27 cellular contexts compared by ENCODE assay signal in genomic region chr12:104348994-104349494, GRCh38.
"Had no signal": no experiment of that assay in that cellular context is flagged by ENCODE, and none has a peak within 500 bp of the region (broad histone marks: within the 10 kb centered on the region; RNA-seq: fewer than 3 reads in every experiment).

No MANE protein-coding gene starts in this region.

- H3K27me3 Mint-ChIP-seq: activated CD8-positive, alpha-beta memory T cell treated with anti-CD3 and anti-CD28 coated beads, Interleukin-2, amount 10 ng/mL, durations not matched to agents 7 days and 5 days; activated naive CD4-positive, alpha-beta T cell treated with anti-CD3 and anti-CD28 coated beads, Interleukin-2, amount 10 ng/mL, durations not matched to agents 7 days and 5 days; activated naive CD8-positive, alpha-beta T cell treated with anti-CD3 and anti-CD28 coated beads for 36 hours; activated T-helper 17 cell treated with anti-CD3 and anti-CD28 coated beads, Interleukin-2, amount 50 U/mL, for 72 hours; T-helper 17 cell had no signal

- ATAC-seq: activated CD8-positive, alpha-beta memory T cell treated with anti-CD3 and anti-CD28 coated beads, Interleukin-2, amount 10 ng/mL, durations not matched to agents 7 days and 5 days; activated T-cell treated with anti-CD3 and anti-CD28 coated beads, Interleukin-2, amount 50 U/mL, for 4 hours; activated T-helper 17 cell treated with anti-CD3 and anti-CD28 coated beads, Interleukin-2, amount 50 U/mL, for 72 hours; T-helper 17 cell; WTC11 had no signal

- DNase-seq: activated CD4-positive, alpha-beta T cell treated with anti-CD3 and anti-CD28 coated beads for 48 hours; activated CD4-positive, alpha-beta T cell treated with anti-CD3 and anti-CD28 coated beads, Interleukin-2, amount 50 U/mL, for 4 hours; activated CD4-positive, CD25-positive, alpha-beta regulatory T cell treated with anti-CD3 and anti-CD28 coated beads, Interleukin-2, amount 50 U/mL, for 72 hours; activated gamma-delta T cell; activated naive CD4-positive, alpha-beta T cell treated with anti-CD3 and anti-CD28 coated beads, Interleukin-2, amount 10 ng/mL, durations not matched to agents 7 days and 5 days; activated naive CD8-positive, alpha-beta T cell treated with anti-CD3 and anti-CD28 coated beads for 36 hours; activated T-cell treated with anti-CD3 and anti-CD28 coated beads, Interleukin-2, amount 50 U/mL, for 4 hours; brain microvascular endothelial cell; cerebellar nuclear complex; Karpas-422; MM.1S; NCI-H1105; NCI-H1436; NCI-H1694 treated with DMSO at 0.1 percent for 48 hours; NCI-H2029 treated with DMSO at 0.1 percent for 48 hours; NCI-H345; NCI-H510A; NCI-H526 treated with DMSO at 0.1 percent for 48 hours; NCI-H82; OCI-M1; SIG-M5; T-helper 17 cell; T-helper 9 cell had no signal

- H3K27ac ChIP-seq: brain microvascular endothelial cell, cardiac muscle cell had no signal

- H3K9me3 Mint-ChIP-seq: activated naive CD4-positive, alpha-beta T cell treated with anti-CD3 and anti-CD28 coated beads, Interleukin-2, amount 10 ng/mL, durations not matched to agents 7 days and 5 days; activated naive CD8-positive, alpha-beta T cell treated with anti-CD3 and anti-CD28 coated beads for 36 hours; activated T-cell treated with anti-CD3 and anti-CD28 coated beads, Interleukin-2, amount 50 U/mL, for 4 hours; activated T-helper 17 cell treated with anti-CD3 and anti-CD28 coated beads, Interleukin-2, amount 50 U/mL, for 72 hours; WTC11 had no signal

- H3K4me3 ChIP-seq: cardiac muscle cell had no signal

- H3K27ac Mint-ChIP-seq: activated CD8-positive, alpha-beta memory T cell treated with anti-CD3 and anti-CD28 coated beads, Interleukin-2, amount 10 ng/mL, durations not matched to agents 7 days and 5 days; activated naive CD4-positive, alpha-beta T cell treated with anti-CD3 and anti-CD28 coated beads, Interleukin-2, amount 10 ng/mL, durations not matched to agents 7 days and 5 days; activated naive CD8-positive, alpha-beta T cell treated with anti-CD3 and anti-CD28 coated beads for 36 hours; T-helper 17 cell had no signal

- H3K27me3 ChIP-seq: brain microvascular endothelial cell, cardiac muscle cell had no signal

- H3K4me3 Mint-ChIP-seq: activated CD8-positive, alpha-beta memory T cell treated with anti-CD3 and anti-CD28 coated beads, Interleukin-2, amount 10 ng/mL, durations not matched to agents 7 days and 5 days; activated naive CD4-positive, alpha-beta T cell treated with anti-CD3 and anti-CD28 coated beads, Interleukin-2, amount 10 ng/mL, durations not matched to agents 7 days and 5 days; activated naive CD8-positive, alpha-beta T cell treated with anti-CD3 and anti-CD28 coated beads for 36 hours; activated T-cell treated with anti-CD3 and anti-CD28 coated beads, Interleukin-2, amount 50 U/mL, for 4 hours; activated T-helper 17 cell treated with anti-CD3 and anti-CD28 coated beads, Interleukin-2, amount 50 U/mL, for 72 hours; T-helper 17 cell; WTC11 had no signal

- H3K4me1 Mint-ChIP-seq: activated CD8-positive, alpha-beta memory T cell treated with anti-CD3 and anti-CD28 coated beads, Interleukin-2, amount 10 ng/mL, durations not matched to agents 7 days and 5 days; activated naive CD4-positive, alpha-beta T cell treated with anti-CD3 and anti-CD28 coated beads, Interleukin-2, amount 10 ng/mL, durations not matched to agents 7 days and 5 days; activated T-helper 17 cell treated with anti-CD3 and anti-CD28 coated beads, Interleukin-2, amount 50 U/mL, for 72 hours had no signal
